ENCODE assay signal across 16 cellular contexts in genomic region chr2:170742896-170743529, GRCh38. TPM values are rescaled to one million over a fixed set of nuclear protein-coding genes. Genes with fewer than 3 reads are reported as not detected.
DNase-seq lines count a peak whose midpoint lies in the region; ATAC-seq and TF ChIP-seq lines count a peak whose summit lies in the region.
"Had no signal": no experiment of that assay in that cellular context is flagged by ENCODE, and none has a peak within 500 bp of the region (broad histone marks: within the 10 kb centered on the region; RNA-seq: fewer than 3 reads in every experiment).

No MANE protein-coding gene starts in this region.

- H3K4me1 ChIP-seq in right lobe of liver: peaks cover 0 to 9% (median 2%) of the 10 kb centered on the region in 4 donors

- no peak for TF ChIP-seq POLR2A in right lobe of liver (IDR thresholded peaks at IDR 0.05)

- WGBS in right lobe of liver (ENCODE audit: insufficient coverage, low coverage, low lambda C conversion rate, missing lambda C conversion rate): 69% methylated on average over 4 of the region's 6 CpGs

- TF ChIP-seq CTCF in fibroblast of the aortic adventitia (IDR thresholded peaks at IDR 0.05; ENCODE audit: insufficient read depth, low read length) (no peak), right lobe of liver (IDR thresholded peaks at IDR 0.05) (no peak)

- no peak overlapping the region for H3K4me3 ChIP-seq in fibroblast of the aortic adventitia (ENCODE audit: low read depth, low read length)
- no peak overlapping the region for H3K4me3 ChIP-seq in right lobe of liver

- no peaks in the 10 kb centered on the region for H3K27me3 ChIP-seq in right lobe of liver

- in situ Hi-C loops in ACHN (cut with HindIII; ENCODE audit: low pct_ligation_motif_present, low pct_unique_long_range_greater_than_20kb, low sequenced_read_pairs): no loop called here

- DNase-seq in ACHN (peak; percentile 55), amniotic epithelial cell (ENCODE audit: low read depth) (peak; percentile 63), fibroblast of the aortic adventitia (ENCODE audit: low read depth) (peak; percentile 5), renal cortical epithelial cell (ENCODE audit: low read depth) (peak; percentile 49), NCI-H1092 (lab: John Stamatoyannopoulos, UW) (no peak), right lobe of liver (no peak)
- no peak for DNase-seq in stimulated activated naive CD8-positive, alpha-beta T cell treated with anti-CD3 and anti-CD28 coated beads, Interleukin-15, Interleukin-2, amounts not matched to agents 100 U/mL and 50 U/mL, for 24 hours
- no peak for DNase-seq in stimulated activated CD8-positive, alpha-beta memory T cell treated with anti-CD3 and anti-CD28 coated beads, Interleukin-4, amount 100 ng/mL, for 48 hours
- DNase-seq: DMS79 treated with DMSO at 0.1 percent for 48 hours, KBM-7, MV-4-11, NCI-H1417, NCI-H187, NCI-H524 treated with DMSO at 0.1 percent for 48 hours, PC-3 had no signal

- no peak for ATAC-seq in stimulated activated naive CD8-positive, alpha-beta T cell treated with anti-CD3 and anti-CD28 coated beads, Interleukin-15, Interleukin-2, amounts not matched to agents 100 U/mL and 50 U/mL, for 24 hours
- no peak for ATAC-seq in right lobe of liver
- ATAC-seq: PC-3 had no signal

- H3K27ac ChIP-seq in right lobe of liver: no peak overlapping the region
- H3K27ac ChIP-seq: 22Rv1 had no signal

- no peaks in the 10 kb centered on the region for H3K36me3 ChIP-seq in right lobe of liver

- H3K9me3 ChIP-seq in right lobe of liver: no peaks in the 10 kb centered on the region

- intact Hi-C loops in right lobe of liver (cut with DNase I): no loop called here

RNA-seq across cellular contexts. Expression of gene ERICH2, which starts 27.2 kb away (rescaled TPM):
- 4.0 TPM in 1 of 2 replicates, not detected in the other for total RNA-seq in fibroblast of the aortic adventitia (ENCODE audit: low replicate concordance)
- 1.0 TPM in 1 of 2 replicates, not detected in the other for total RNA-seq in renal cortical epithelial cell
- total RNA-seq in right lobe of liver: 1 to 10 TPM in 2 of 6 experiments, under 1 TPM in 1, not detected in 3; 0.53 to 1.2 (median 1.1) TPM

RNA-seq across cellular contexts. Expression of gene SP5, which starts 27.9 kb away (rescaled TPM):
- total RNA-seq in fibroblast of the aortic adventitia (ENCODE audit: low replicate concordance) (not detected in 2 replicates), renal cortical epithelial cell (0.10 and 0.69 TPM in 2 replicates), right lobe of liver (10 to 100 TPM in 1 of 6 experiments, 1 to 10 TPM in 5; 1.4 to 16.0 (median 1.9) TPM)

Comparison
In these comparisons a context has a peak if more than half of its experiments do, and no peak if none do; other contexts are left out.
1. DNase-seq: peak in ACHN (single experiment), amniotic epithelial cell (single experiment), fibroblast of the aortic adventitia (single experiment) and renal cortical epithelial cell (single experiment); none in stimulated activated naive CD8-positive, alpha-beta T cell treated with anti-CD3 and anti-CD28 coated beads, Interleukin-15, Interleukin-2, amounts not matched to agents 100 U/mL and 50 U/mL, for 24 hours (single experiment), stimulated activated CD8-positive, alpha-beta memory T cell treated with anti-CD3 and anti-CD28 coated beads, Interleukin-4, amount 100 ng/mL, for 48 hours (single experiment), NCI-H1092 (single experiment) and right lobe of liver (0 of 3).